In genomic region chr22:20128619-20128901, GRCh38 we compare ENCODE assay signal across 17 cellular contexts. TPM values are rescaled to one million over a fixed set of nuclear protein-coding genes. Genes with fewer than 3 reads are reported as not detected.
DNase-seq lines count a peak whose midpoint lies in the region; ATAC-seq, FAIRE-seq and TF ChIP-seq lines count a peak whose summit lies in the region.
"Had no signal": no experiment of that assay in that cellular context is flagged by ENCODE, and none has a peak within 500 bp of the region (broad histone marks: within the 10 kb centered on the region; RNA-seq: fewer than 3 reads in every experiment).

No MANE protein-coding gene starts in this region.

- no peak overlapping the region for H3K4ac ChIP-seq in neuronal stem cell (ENCODE audit: low read length)

- peaks cover 39 to 49% of the 10 kb centered on the region in 2 donors for H3K36me3 ChIP-seq in neuronal stem cell (replicated peaks in 1 of 2; ENCODE audit: control insufficient read depth in 2 of 2, insufficient read depth in 2 of 2, low read length in 2 of 2)

- H4K8ac ChIP-seq in neuronal stem cell (ENCODE audit: low read depth, low read length), result no peak overlapping the region

- H3K4me3 ChIP-seq in neuronal stem cell (ENCODE audit: low read length in 2 of 2), result no peak overlapping the region
- H3K4me3 ChIP-seq: psoas muscle, skin epidermis had no signal

- no peak overlapping the region for H3K18ac ChIP-seq in neuronal stem cell (ENCODE audit: low read length)

- H3K9ac ChIP-seq in neuronal stem cell (ENCODE audit: low read depth, low read length, poor library complexity), result no peak overlapping the region
- H3K9ac ChIP-seq: SK-N-SH had no signal

- intact Hi-C loops in activated naive CD4-positive, alpha-beta T cell treated with anti-CD3 and anti-CD28 coated beads for 36 hours (cut with micrococcal nuclease), result no loop called here

- peaks cover 12% of the 10 kb centered on the region for H3K79me1 ChIP-seq in neuronal stem cell (ENCODE audit: low read depth, low read length)

- peaks cover 22% of the 10 kb centered on the region for H3K4me1 Mint-ChIP-seq in activated naive CD4-positive, alpha-beta T cell treated with anti-CD3 and anti-CD28 coated beads for 36 hours (ENCODE audit: low read depth)
- H3K4me1 Mint-ChIP-seq in activated naive CD8-positive, alpha-beta T cell treated with anti-CD3 and anti-CD28 coated beads for 36 hours, result peaks cover 28% of the 10 kb centered on the region

- H2BK12ac ChIP-seq in neuronal stem cell (ENCODE audit: low read length), result no peak overlapping the region

- peaks cover 0 to 2% of the 10 kb centered on the region in 2 donors for H3K9me3 ChIP-seq in neuronal stem cell (replicated peaks in 1 of 2; ENCODE audit: control insufficient read depth in 2 of 2, insufficient read depth in 1 of 2, low read depth in 1 of 2, low read length in 2 of 2)
- H3K9me3 ChIP-seq: psoas muscle, SK-N-SH had no signal

- no peak overlapping the region for H3K4me3 Mint-ChIP-seq in activated naive CD4-positive, alpha-beta T cell treated with anti-CD3 and anti-CD28 coated beads for 36 hours
- no peak overlapping the region for H3K4me3 Mint-ChIP-seq in activated naive CD8-positive, alpha-beta T cell treated with anti-CD3 and anti-CD28 coated beads for 36 hours

- H2BK5ac ChIP-seq in neuronal stem cell (ENCODE audit: low read length), result no peak overlapping the region

- no peak overlapping the region for H4K91ac ChIP-seq in neuronal stem cell (ENCODE audit: low read depth, low read length, poor library complexity)

- WGBS in neuronal stem cell (ENCODE audit: extremely low coverage in 2 of 2, insufficient read length in 2 of 2, insufficient replicate concordance in 1 of 2), 2 donors, result no CpG with 5 or more reads among the region's 2 CpGs

- peaks cover 0 to 1% (median 0%) of the 10 kb centered on the region in 3 experiments for H3K27me3 ChIP-seq in neuronal stem cell (ENCODE audit: control insufficient read depth in 3 of 3, insufficient read depth in 3 of 3, low read depth in 1 of 3, low read length in 3 of 3)

- no peak overlapping the region for H2BK15ac ChIP-seq in neuronal stem cell (ENCODE audit: low read length)

- no peak overlapping the region for H2AK5ac ChIP-seq in neuronal stem cell (ENCODE audit: low read depth, low read length)

- no peak overlapping the region for H2BK120ac ChIP-seq in neuronal stem cell (ENCODE audit: low read depth, low read length)

- H3K14ac ChIP-seq in neuronal stem cell (ENCODE audit: low read length), result no peak overlapping the region

- CTCF ChIA-PET in activated naive CD4-positive, alpha-beta T cell treated with anti-CD3 and anti-CD28 coated beads for 36 hours (lab: Charles Lee), result interaction anchor here (0.7 to 2.4 kb wide), 4 partner anchors 9 to 159 kb away, joined by 3 to 11 read pairs (median 6); no protein-coding TSS in a partner anchor

- H2AFZ ChIP-seq in neuronal stem cell (ENCODE audit: low read length), result no peak overlapping the region

- peaks cover 9% of the 10 kb centered on the region for H3K36me3 Mint-ChIP-seq in activated naive CD4-positive, alpha-beta T cell treated with anti-CD3 and anti-CD28 coated beads for 36 hours (ENCODE audit: low read depth)
- peaks cover 0 to 6% of the 10 kb centered on the region in 2 donors for H3K36me3 Mint-ChIP-seq in activated naive CD4-positive, alpha-beta T cell treated with anti-CD3 and anti-CD28 coated beads, Interleukin-2, amount 50 U/mL, for 72 hours
- H3K36me3 Mint-ChIP-seq in activated naive CD8-positive, alpha-beta T cell treated with anti-CD3 and anti-CD28 coated beads for 36 hours, result peaks cover 6% of the 10 kb centered on the region

- peak overlapping the region; percentile 44 for H3K23ac ChIP-seq in neuronal stem cell (ENCODE audit: low read depth, low read length, poor library complexity)

- H3K27me3 Mint-ChIP-seq in activated naive CD4-positive, alpha-beta T cell treated with anti-CD3 and anti-CD28 coated beads for 36 hours (ENCODE audit: low read depth), result no peaks in the 10 kb centered on the region
- H3K27me3 Mint-ChIP-seq in activated naive CD8-positive, alpha-beta T cell treated with anti-CD3 and anti-CD28 coated beads for 36 hours, result no peaks in the 10 kb centered on the region
- H3K27me3 Mint-ChIP-seq: CD8-positive, alpha-beta memory T cell had no signal

- no peak for DNase-seq in activated naive CD4-positive, alpha-beta T cell treated with anti-CD3 and anti-CD28 coated beads for 36 hours
- DNase-seq in activated naive CD4-positive, alpha-beta T cell treated with anti-CD3 and anti-CD28 coated beads, Interleukin-2, amount 50 U/mL, for 72 hours (ENCODE audit: low spot score in 2 of 2), result no peak
- no peak for DNase-seq in HTR-8/SVneo (ENCODE audit: insufficient read length, low spot score)
- DNase-seq in activated naive CD8-positive, alpha-beta T cell treated with anti-CD3 and anti-CD28 coated beads for 36 hours, result no peak
- DNase-seq in neuronal stem cell (ENCODE audit: low spot score), result no peak
- DNase-seq in COR-L47 (lab: John Stamatoyannopoulos, UW), result no peak
- DNase-seq in GM12891 (ENCODE audit: insufficient read length, low spot score), result no peak
- DNase-seq in NCI-H146 (lab: John Stamatoyannopoulos, UW), result no peak
- DNase-seq: DMS79 treated with DMSO at 0.1 percent for 48 hours, NCI-H510A, psoas muscle, SK-N-SH had no signal

- H3K4me1 ChIP-seq in neuronal stem cell (ENCODE audit: control insufficient read depth in 2 of 2, insufficient read depth in 1 of 2, low read depth in 1 of 2, low read length in 2 of 2), result peaks cover 8 to 14% of the 10 kb centered on the region in 2 donors

- H3K27ac Mint-ChIP-seq in activated naive CD4-positive, alpha-beta T cell treated with anti-CD3 and anti-CD28 coated beads for 36 hours, result peak overlapping the region; percentile 68
- H3K27ac Mint-ChIP-seq in activated naive CD4-positive, alpha-beta T cell treated with anti-CD3 and anti-CD28 coated beads, Interleukin-2, amount 50 U/mL, for 72 hours, result no peak overlapping the region
- H3K27ac Mint-ChIP-seq in activated naive CD8-positive, alpha-beta T cell treated with anti-CD3 and anti-CD28 coated beads for 36 hours, result peak overlapping the region; percentile 79

- peak; percentile 26 for FAIRE-seq in HTR-8/SVneo (lab: Jason Lieb, UNC)
- FAIRE-seq in GM12891 (lab: Jason Lieb, UNC), result no peak

- ATAC-seq in activated naive CD4-positive, alpha-beta T cell treated with anti-CD3 and anti-CD28 coated beads, Interleukin-2, amount 50 U/mL, for 72 hours, result no peak

- H3K4me2 ChIP-seq in neuronal stem cell (ENCODE audit: insufficient read depth, low read length, poor library complexity, severe bottlenecking), result no peak overlapping the region
- H3K4me2 ChIP-seq: SK-N-SH had no signal

- no peaks in the 10 kb centered on the region for H3K9me3 Mint-ChIP-seq in activated naive CD4-positive, alpha-beta T cell treated with anti-CD3 and anti-CD28 coated beads for 36 hours
- no peaks in the 10 kb centered on the region for H3K9me3 Mint-ChIP-seq in activated naive CD4-positive, alpha-beta T cell treated with anti-CD3 and anti-CD28 coated beads, Interleukin-2, amount 50 U/mL, for 72 hours
- H3K9me3 Mint-ChIP-seq in activated naive CD8-positive, alpha-beta T cell treated with anti-CD3 and anti-CD28 coated beads for 36 hours, result no peaks in the 10 kb centered on the region
- H3K9me3 Mint-ChIP-seq: CD8-positive, alpha-beta memory T cell had no signal

- no peak for TF ChIP-seq POLR2A in GM12891 (IDR thresholded peaks at IDR 0.05; ENCODE audit: low read depth, low read length)

- no peak overlapping the region for H3K27ac ChIP-seq in neuronal stem cell (replicated peaks; ENCODE audit: low read length)
- H3K27ac ChIP-seq: psoas muscle, skin epidermis had no signal

TF ChIP-seq in GM12891, 5 proteins besides CTCF, POLR2A, EP300 and RAD21 (continues in another document):
- TF ChIP-seq TAF1 (IDR thresholded peaks at IDR 0.05; ENCODE audit: low read depth, low read length) (no peak), SPI1 (IDR thresholded peaks at IDR 0.05; ENCODE audit: low read depth, low read length) (no peak)

RNA-seq across cellular contexts. Expression of gene ZDHHC8, which starts 3.0 kb away (rescaled TPM):
- 10 to 100 TPM; 26.4 to 31.3 TPM for total RNA-seq in activated naive CD4-positive, alpha-beta T cell treated with anti-CD3 and anti-CD28 coated beads for 36 hours
- total RNA-seq in activated naive CD4-positive, alpha-beta T cell treated with anti-CD3 and anti-CD28 coated beads, Interleukin-2, amount 50 U/mL, for 72 hours, result 10 to 100 TPM; 17.6 to 55.4 TPM
- total RNA-seq in activated naive CD8-positive, alpha-beta T cell treated with anti-CD3 and anti-CD28 coated beads for 36 hours, result 10 to 100 TPM; 63.4 to 66.6 TPM
- polyA plus RNA-seq in neuronal stem cell (2013, experiment 1 of 2), result 44.3 TPM
- polyA plus RNA-seq in neuronal stem cell (2013, experiment 2 of 2), result 42.8 TPM
- 7.3 TPM for polyA plus RNA-seq in GM12891 (2012; ENCODE audit: low read depth, missing spikeins)

RNA-seq across cellular contexts. Expression of gene TRMT2A, which starts 11.5 kb away (rescaled TPM):
- 10 to 100 TPM; 51.8 to 57.9 TPM for total RNA-seq in activated naive CD4-positive, alpha-beta T cell treated with anti-CD3 and anti-CD28 coated beads for 36 hours
- total RNA-seq in activated naive CD4-positive, alpha-beta T cell treated with anti-CD3 and anti-CD28 coated beads, Interleukin-2, amount 50 U/mL, for 72 hours, result 10 to 100 TPM; 79.9 to 93.9 TPM
- total RNA-seq in activated naive CD8-positive, alpha-beta T cell treated with anti-CD3 and anti-CD28 coated beads for 36 hours, result 100 to 1,000 TPM; 124 to 139 TPM
- 21.2 TPM for polyA plus RNA-seq in neuronal stem cell (2013, experiment 1 of 2)
- 21.9 TPM for polyA plus RNA-seq in neuronal stem cell (2013, experiment 2 of 2)
- 45.8 TPM for polyA plus RNA-seq in GM12891 (2012; ENCODE audit: low read depth, missing spikeins)

RNA-seq across cellular contexts. Expression of gene RANBP1, which starts 12.7 kb away (rescaled TPM):
- 100 to 1,000 TPM; 445 to 455 TPM for total RNA-seq in activated naive CD4-positive, alpha-beta T cell treated with anti-CD3 and anti-CD28 coated beads for 36 hours
- total RNA-seq in activated naive CD4-positive, alpha-beta T cell treated with anti-CD3 and anti-CD28 coated beads, Interleukin-2, amount 50 U/mL, for 72 hours, result 100 to 1,000 TPM; 295 to 349 TPM
- 100 to 1,000 TPM; 492 to 506 TPM for total RNA-seq in activated naive CD8-positive, alpha-beta T cell treated with anti-CD3 and anti-CD28 coated beads for 36 hours
- polyA plus RNA-seq in neuronal stem cell (2013, experiment 1 of 2), result 496 TPM
- polyA plus RNA-seq in neuronal stem cell (2013, experiment 2 of 2), result 494 TPM
- 168 TPM for polyA plus RNA-seq in GM12891 (2012; ENCODE audit: low read depth, missing spikeins)

RNA-seq across cellular contexts. Expression of gene CCDC188, which starts 22.3 kb away (rescaled TPM):
- not detected for total RNA-seq in activated naive CD4-positive, alpha-beta T cell treated with anti-CD3 and anti-CD28 coated beads for 36 hours
- total RNA-seq in activated naive CD4-positive, alpha-beta T cell treated with anti-CD3 and anti-CD28 coated beads, Interleukin-2, amount 50 U/mL, for 72 hours, result not detected
- not detected for total RNA-seq in activated naive CD8-positive, alpha-beta T cell treated with anti-CD3 and anti-CD28 coated beads for 36 hours
- polyA plus RNA-seq in neuronal stem cell (2013, experiment 1 of 2), result not detected
- not detected for polyA plus RNA-seq in neuronal stem cell (2013, experiment 2 of 2)
- polyA plus RNA-seq in GM12891 (2012; ENCODE audit: low read depth, missing spikeins), result 0.05 TPM
- total RNA-seq: bronchial epithelial cell; CD8-positive, alpha-beta memory T cell; RPMI7951 had no signal
- polyA plus RNA-seq: CD8-positive, alpha-beta memory T cell; neural cell had no signal

RNA-seq across cellular contexts. Expression of gene DGCR8, which starts 48.5 kb away (rescaled TPM):
- 10 to 100 TPM; 29.8 to 36.5 TPM for total RNA-seq in activated naive CD4-positive, alpha-beta T cell treated with anti-CD3 and anti-CD28 coated beads for 36 hours
- total RNA-seq in activated naive CD4-positive, alpha-beta T cell treated with anti-CD3 and anti-CD28 coated beads, Interleukin-2, amount 50 U/mL, for 72 hours, result 10 to 100 TPM; 37.0 to 66.7 TPM
- 10 to 100 TPM; 42.6 to 47.0 TPM for total RNA-seq in activated naive CD8-positive, alpha-beta T cell treated with anti-CD3 and anti-CD28 coated beads for 36 hours
- 16.3 TPM for polyA plus RNA-seq in neuronal stem cell (2013, experiment 1 of 2)
- 16.3 TPM for polyA plus RNA-seq in neuronal stem cell (2013, experiment 2 of 2)
- polyA plus RNA-seq in GM12891 (2012; ENCODE audit: low read depth, missing spikeins), result 13.9 TPM

Comparison
In these comparisons a context has a peak if more than half of its experiments do, and no peak if none do; other contexts are left out.
1. H3K27ac Mint-ChIP-seq: peak in activated naive CD4-positive, alpha-beta T cell treated with anti-CD3 and anti-CD28 coated beads for 36 hours (single experiment) and activated naive CD8-positive, alpha-beta T cell treated with anti-CD3 and anti-CD28 coated beads for 36 hours (single experiment); none in activated naive CD4-positive, alpha-beta T cell treated with anti-CD3 and anti-CD28 coated beads, Interleukin-2, amount 50 U/mL, for 72 hours (0 of 2).